In the genomic region with DNA sequence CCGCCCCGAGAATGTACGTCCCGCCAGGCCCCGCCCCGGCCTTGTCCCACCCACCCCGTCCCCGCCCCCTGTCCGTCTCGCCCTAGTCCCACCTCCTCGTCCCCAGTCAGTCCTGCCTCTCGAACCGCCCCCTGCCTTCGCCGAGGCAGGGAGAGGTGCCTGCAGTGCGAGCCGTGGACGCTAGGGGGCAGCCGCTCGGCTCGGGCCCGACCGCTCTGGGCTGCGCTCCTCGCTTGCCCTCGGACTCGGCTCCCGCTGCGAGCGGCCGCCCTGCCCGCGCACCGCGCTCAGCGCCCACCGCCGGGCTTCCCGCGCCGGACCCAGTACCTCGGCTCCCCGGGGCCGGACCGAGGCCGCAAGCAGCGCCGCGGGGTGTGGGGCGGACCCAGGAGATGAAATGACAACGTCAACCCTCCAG, we compare ENCODE assay signal across 8 cellular contexts.
DNase-seq lines count a peak whose midpoint lies in the region; TF ChIP-seq lines count a peak whose summit lies in the region.

A gene (plus strand): TSS at position 236 of the 418 bp plus-strand sequence. CDS start 162 bp downstream, at position 398.

- H3K27ac ChIP-seq in MM.1S (ENCODE audit: low read length) (peak within 1 kb of the TSS; percentile 48; the same call in 1 of the 2 replicates), subcutaneous abdominal adipose tissue (ENCODE audit: low read depth, low read length) (peak within 1 kb of the TSS; percentile 77)

- H3F3A ChIP-seq in MM.1S (ENCODE audit: insufficient read depth, low read length) = peaks cover 8% of the 10 kb centered on the region; the same call in 1 of the 2 replicates

- H3K9me3 ChIP-seq in MM.1S (replicated peaks; ENCODE audit: insufficient read depth, low read length) (no peaks in the 10 kb centered on the region), neuron (ENCODE audit: low read length) (no peaks in the 10 kb centered on the region), subcutaneous abdominal adipose tissue (ENCODE audit: control insufficient read depth in 5 of 5, low read length in 5 of 5) (no peaks in the 10 kb centered on the region)

- 0 out of 2 replicates have a peak, but pooled peaks cover 2% of the 10 kb centered on the region for H4K20me1 ChIP-seq in MM.1S (ENCODE audit: insufficient read depth, low read length)

- H3K4me3 ChIP-seq in MM.1S (ENCODE audit: low read length) (peak within 1 kb of the TSS; percentile 94), foreskin fibroblast (ENCODE audit: low read depth in 1 of 2, low read length in 2 of 2) (peak within 1 kb of the TSS; percentile 82), neuron (ENCODE audit: low read length) (peak within 1 kb of the TSS; percentile 93), subcutaneous abdominal adipose tissue (ENCODE audit: low read depth in 1 of 5, low read length in 5 of 5) (peak within 1 kb of the TSS; percentile 78 to 89 (median 83))

- peak within 1 kb of the TSS; percentile 86 for H3K9ac ChIP-seq in MM.1S (ENCODE audit: low read length)
- H3K9ac ChIP-seq in subcutaneous abdominal adipose tissue (ENCODE audit: low read length in 5 of 5) = peak within 1 kb of the TSS; percentile 90 to 98 (median 95)

- peak; percentile 63 for TF ChIP-seq CTCF in MM.1S (IDR thresholded peaks at IDR 0.05; ENCODE audit: low read length)
- peak; percentile 83 for TF ChIP-seq CTCF in foreskin fibroblast (IDR thresholded peaks at IDR 0.05; ENCODE audit: low read depth, low read length)

- H3K4me2 ChIP-seq in MM.1S (ENCODE audit: low read depth, low read length) = peak within 1 kb of the TSS; percentile 82

- no peaks in the 10 kb centered on the region; the same call in 1 of the 2 replicates for H3K36me3 ChIP-seq in MM.1S (replicated peaks; ENCODE audit: insufficient read depth, low read length)
- peaks cover 28% of the 10 kb centered on the region for H3K36me3 ChIP-seq in neuron (ENCODE audit: insufficient read depth, low read length)
- H3K36me3 ChIP-seq in subcutaneous abdominal adipose tissue (ENCODE audit: control insufficient read depth in 5 of 5, insufficient read depth in 5 of 5, low read length in 5 of 5) = peaks cover 1 to 28% (median 16%) of the 10 kb centered on the region in 5 donors

- H3K4me1 ChIP-seq in MM.1S (ENCODE audit: low read length) (0 out of 2 replicates have a peak, but pooled peaks cover under 1% of the 10 kb centered on the region), neuron (ENCODE audit: insufficient read depth, low read length) (peaks cover 6% of the 10 kb centered on the region), subcutaneous abdominal adipose tissue (ENCODE audit: control insufficient read depth in 5 of 5, insufficient read depth in 5 of 5, low read length in 5 of 5) (peaks cover 3 to 22% (median 14%) of the 10 kb centered on the region in 5 donors)

- H2AFZ ChIP-seq in MM.1S (ENCODE audit: low read length) (peak within 1 kb of the TSS; percentile 90), neuron (ENCODE audit: low read depth, low read length) (peak within 1 kb of the TSS; percentile 93)

- H3K79me2 ChIP-seq in MM.1S (ENCODE audit: low read length) = peaks cover 44% of the 10 kb centered on the region

- H3K27me3 ChIP-seq in MM.1S (replicated peaks; ENCODE audit: insufficient read depth, low read length) (no peaks in the 10 kb centered on the region), neuron (ENCODE audit: insufficient read depth, low read length) (no peaks in the 10 kb centered on the region), subcutaneous abdominal adipose tissue (ENCODE audit: control insufficient read depth in 5 of 5, insufficient read depth in 4 of 5, low read length in 5 of 5) (no peaks in the 10 kb centered on the region)

- no peaks in the 10 kb centered on the region for H3K9me2 ChIP-seq in MM.1S (replicated peaks; ENCODE audit: insufficient read depth, low read length)

- DNase-seq in GM03348 (ENCODE audit: low spot score) (peak; percentile 99), HCEC 1CT (peak; percentile 96), MM.1S (peak; percentile 95), SIG-M5 (lab: John Stamatoyannopoulos, UW) (peak; percentile 59), activated gamma-delta T cell treated with Interleukin-2 at 50 U/mL for 16 hours (peak; percentile 98), foreskin fibroblast (peak; percentile 94 to 98)

Comparison
In these comparisons a context has a peak if more than half of its experiments do, and no peak if none do; other contexts are left out.
1. Peak in every context shown above with its lines: DNase-seq, H3K4me3 ChIP-seq and H3K27ac ChIP-seq.